In genomic region chr15:69979269-69979668, GRCh38 we compare ENCODE assay signal across 10 cellular contexts.
DNase-seq lines count a peak whose midpoint lies in the region; ATAC-seq and TF ChIP-seq lines count a peak whose summit lies in the region.
"Had no signal": no experiment of that assay in that cellular context is flagged by ENCODE, and none has a peak within 500 bp of the region (broad histone marks: within the 10 kb centered on the region; RNA-seq: fewer than 3 reads in every experiment).

No MANE protein-coding gene starts in this region.

- no peaks in the 10 kb centered on the region for H4K20me1 ChIP-seq in SU-DHL-6 (ENCODE audit: low read depth, low read length)

- DNase-seq in ACHN (peak; percentile 18), hippocampal formation (lab: John Stamatoyannopoulos, UW) (no peak), esophagus squamous epithelium (lab: John Stamatoyannopoulos, UW) (no peak), aorta (no peak), NCI-H187 treated with DMSO at 0.1 percent for 48 hours (lab: John Stamatoyannopoulos, UW) (no peak)
- DNase-seq: central memory CD4-positive, alpha-beta T cell had no signal

- in situ Hi-C loops in ACHN (cut with HindIII; ENCODE audit: low pct_ligation_motif_present, low pct_unique_long_range_greater_than_20kb, low sequenced_read_pairs): no loop called here

- H3K27ac ChIP-seq in SU-DHL-6 (ENCODE audit: low read depth, low read length) (peak overlapping the region; percentile 77), esophagus squamous epithelium (no peak overlapping the region), aorta (ENCODE audit: low read depth in 1 of 2, low read length in 2 of 2) (no peak overlapping the region)

- no peak overlapping the region for H3K4me3 ChIP-seq in SU-DHL-6 (ENCODE audit: insufficient read depth, low read length, poor library complexity, severe bottlenecking)
- H3K4me3 ChIP-seq in esophagus squamous epithelium: no peak overlapping the region
- H3K4me3 ChIP-seq in aorta (ENCODE audit: low read length in 2 of 2): no peak overlapping the region

- no peaks in the 10 kb centered on the region for H3K79me2 ChIP-seq in SU-DHL-6 (ENCODE audit: insufficient read depth, low read length)

- no peaks in the 10 kb centered on the region for H3K9me2 ChIP-seq in SU-DHL-6 (replicated peaks; ENCODE audit: insufficient read depth, low read length)

- intact Hi-C loops in esophagus squamous epithelium (cut with DNase I) (no loop called here), aorta (cut with DNase I) (no loop called here)

- H3K27me3 ChIP-seq in SU-DHL-6 (ENCODE audit: low read length): no peaks in the 10 kb centered on the region
- H3K27me3 ChIP-seq in esophagus squamous epithelium: peaks cover 0 to 89% (median 0%) of the 10 kb centered on the region in 4 donors
- no peaks in the 10 kb centered on the region for H3K27me3 ChIP-seq in aorta (ENCODE audit: control insufficient read depth in 1 of 2, insufficient read depth in 2 of 2, low read length in 1 of 2)

- no peaks in the 10 kb centered on the region for H3K9me3 ChIP-seq in SU-DHL-6 (ENCODE audit: insufficient read depth, low read length)
- H3K9me3 ChIP-seq in esophagus squamous epithelium: no peaks in the 10 kb centered on the region
- H3K9me3 ChIP-seq in aorta (ENCODE audit: control insufficient read depth, low read length): no peaks in the 10 kb centered on the region
- H3K9me3 ChIP-seq: Caco-2 had no signal

- 0 out of 2 replicates have a peak overlapping the region, but pooled peaks have one; percentile 0 for H3K9ac ChIP-seq in SU-DHL-6 (ENCODE audit: low read length)

- TF ChIP-seq CTCF in SU-DHL-6 (IDR thresholded peaks at IDR 0.05; ENCODE audit: insufficient read depth, low read length, poor library complexity, severe bottlenecking): peak; percentile 52
- TF ChIP-seq CTCF in esophagus squamous epithelium (IDR thresholded peaks at IDR 0.05): peak in 1 of 6 experiments; percentile 4

- 14 to 27% methylated on average over 6 of the region's 6 CpGs for WGBS in esophagus squamous epithelium, 2 donors
- WGBS in aorta, 2 donors: 22 to 27% methylated on average over 6 of the region's 6 CpGs

- H2AFZ ChIP-seq in SU-DHL-6 (ENCODE audit: low read depth, low read length, severe bottlenecking): no peak overlapping the region

- ATAC-seq in GM18909 (IDR thresholded peaks at IDR 0.05; ENCODE audit: poor library complexity, unreplicated experiment) (peak; percentile 57), HG03108 (IDR thresholded peaks at IDR 0.05; ENCODE audit: unreplicated experiment) (peak; percentile 34), aorta (ENCODE audit: low FRiP score) (no peak)

- H3F3A ChIP-seq in SU-DHL-6 (ENCODE audit: insufficient read depth): 0 out of 2 replicates have a peak, but pooled peaks cover 4% of the 10 kb centered on the region

- H3K4me1 ChIP-seq in esophagus squamous epithelium (no peaks in the 10 kb centered on the region), aorta (ENCODE audit: control insufficient read depth in 1 of 2, insufficient read depth in 2 of 2, low read length in 2 of 2) (no peaks in the 10 kb centered on the region)
- H3K4me1 ChIP-seq: Caco-2 had no signal

- peak overlapping the region; percentile 52 for H3K4me2 ChIP-seq in SU-DHL-6 (ENCODE audit: low read depth, low read length, poor library complexity, severe bottlenecking)

- TF ChIP-seq POLR2A in esophagus squamous epithelium (IDR thresholded peaks at IDR 0.05): no peak

- H3K36me3 ChIP-seq in SU-DHL-6 (ENCODE audit: low read length) (no peaks in the 10 kb centered on the region), esophagus squamous epithelium (no peaks in the 10 kb centered on the region), aorta (ENCODE audit: control insufficient read depth in 1 of 2, insufficient read depth in 2 of 2, low read length in 1 of 2) (no peaks in the 10 kb centered on the region)
